1 cellular context compared by ENCODE assay signal in genomic region chr5:81778642-81779041, GRCh38.
TF ChIP-seq lines count a peak whose summit lies in the region.

No MANE protein-coding gene starts in this region.

TF ChIP-seq in GM23338, 12 proteins besides CTCF, POLR2A, EP300 and RAD21 (continued from another document):
- no peak for TF ChIP-seq EZH2 (IDR thresholded peaks at IDR 0.05; ENCODE audit: low read depth, unreplicated experiment)
- no peak for TF ChIP-seq ETS1 (IDR thresholded peaks at IDR 0.05)
